9 cellular contexts compared by ENCODE assay signal in the genomic region with DNA sequence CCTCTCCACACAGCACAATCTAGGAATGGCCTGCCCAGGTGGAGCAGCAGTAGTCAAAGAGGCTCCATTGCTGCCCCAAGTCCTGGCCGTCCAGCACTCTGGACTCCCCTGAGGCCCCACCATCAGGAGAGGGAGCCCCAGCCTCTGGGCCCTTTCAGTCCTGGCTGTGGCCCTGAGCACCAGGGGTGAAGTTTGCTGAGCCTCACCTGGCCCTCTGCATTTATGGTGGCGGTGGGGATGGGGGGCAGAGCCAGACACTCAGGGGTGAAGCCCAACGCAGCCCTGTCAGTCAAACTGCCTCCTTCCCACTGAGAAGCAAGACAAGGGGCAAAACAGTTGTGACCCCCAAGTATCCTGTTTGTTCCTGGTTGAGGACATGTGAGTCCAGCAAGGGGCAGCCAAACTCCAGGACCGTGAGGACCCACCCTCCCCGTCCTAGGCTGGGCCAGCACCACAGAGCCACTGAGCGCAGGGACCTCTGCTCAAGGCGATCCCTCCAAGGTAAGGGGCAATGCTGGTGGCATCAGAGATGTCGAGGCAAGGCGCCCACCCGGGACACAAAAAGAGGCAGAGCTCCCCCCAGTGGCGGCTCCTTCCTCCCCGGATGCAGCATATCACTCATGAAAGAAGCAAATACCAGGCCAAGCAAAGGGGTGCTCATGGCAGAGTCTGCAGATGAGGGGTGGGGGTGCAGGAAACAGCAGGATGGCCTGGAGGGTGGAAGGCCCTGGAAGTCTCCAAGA. TPM values are rescaled to one million over a fixed set of nuclear protein-coding genes. Genes with fewer than 3 reads are reported as not detected.
A peak's percentile ranks its signal among the peaks of the same experiment; 100 is the strongest.
DNase-seq lines count a peak whose midpoint lies in the region; ATAC-seq and TF ChIP-seq lines count a peak whose summit lies in the region.
"Had no signal": no experiment of that assay in that cellular context is flagged by ENCODE, and none has a peak within 500 bp of the region (broad histone marks: within the 10 kb centered on the region; RNA-seq: fewer than 3 reads in every experiment).

No MANE protein-coding gene starts in this region.

- no peak for TF ChIP-seq CTCF in Calu3 (IDR thresholded peaks at IDR 0.05; ENCODE audit: unreplicated experiment)
- TF ChIP-seq CTCF in VCaP (conservative IDR thresholded peaks at IDR 0.05), result peak; percentile 59
- TF ChIP-seq CTCF in breast epithelium (IDR thresholded peaks at IDR 0.05), result peak in 2 of 3 donors; percentile 31 to 34
- peak; percentile 61 for TF ChIP-seq CTCF in liver (IDR thresholded peaks at IDR 0.05; ENCODE audit: low read depth, low read length, missing input control)

- peaks cover 0 to 3% of the 10 kb centered on the region in 2 donors for H3K27me3 ChIP-seq in breast epithelium
- no peaks in the 10 kb centered on the region for H3K27me3 ChIP-seq in liver (ENCODE audit: control insufficient read depth in 4 of 4, insufficient read depth in 4 of 4, low read length in 3 of 4)

- H3K36me3 ChIP-seq in breast epithelium (no peaks in the 10 kb centered on the region), liver (ENCODE audit: control insufficient read depth in 4 of 4, insufficient read depth in 3 of 4, low read depth in 1 of 4, low read length in 3 of 4) (no peaks in the 10 kb centered on the region)

- H3K36me3 Mint-ChIP-seq in Calu3 (ENCODE audit: insufficient read depth, unreplicated experiment), result no peaks in the 10 kb centered on the region

- no peaks in the 10 kb centered on the region for H3K9me3 Mint-ChIP-seq in Calu3 (ENCODE audit: low read depth, unreplicated experiment)

- DNase-seq in Calu3 (peak; percentile 32), HuH-7 (ENCODE audit: low spot score) (peak; percentile 90), breast epithelium (ENCODE audit: low spot score in 2 of 2) (no peak), NCI-H1436 (lab: John Stamatoyannopoulos, UW) (no peak)
- peak; percentile 33 to 37 for DNase-seq in stimulated activated CD8-positive, alpha-beta memory T cell treated with anti-CD3 and anti-CD28 coated beads, Interleukin-4, amount 100 ng/mL, for 1 hour (ENCODE audit: low read depth in 2 of 2, low spot score in 1 of 2)

- no TSS peak for BruUV-seq in Calu3 (replicated peaks; lab: Mats Ljungman, UMichigan)

- H3K4me1 ChIP-seq in breast epithelium, result peaks cover 0 to under 1% of the 10 kb centered on the region in 2 donors
- H3K4me1 ChIP-seq in liver (ENCODE audit: control insufficient read depth in 4 of 4, insufficient read depth in 4 of 4, low read length in 3 of 4), result peaks cover 2 to 16% (median 11%) of the 10 kb centered on the region in 4 donors

- no peaks in the 10 kb centered on the region for H3K4me1 Mint-ChIP-seq in Calu3 (ENCODE audit: low read depth, unreplicated experiment)

- H3K4me3 ChIP-seq in breast epithelium (no peak overlapping the region), liver (ENCODE audit: low read depth in 1 of 3, low read length in 3 of 3) (no peak overlapping the region)
- H3K4me3 ChIP-seq: SK-N-MC had no signal

- H3K27ac Mint-ChIP-seq in Calu3 (ENCODE audit: unreplicated experiment), result no peak overlapping the region

- ATAC-seq in HG03457 (IDR thresholded peaks at IDR 0.05; ENCODE audit: unreplicated experiment), result no peak

- H3K4me3 Mint-ChIP-seq in Calu3 (ENCODE audit: low read depth, unreplicated experiment), result no peak overlapping the region

- TF ChIP-seq RAD21 in liver (IDR thresholded peaks at IDR 0.05), result peak; percentile 80 to 82

- H3K9me3 ChIP-seq in breast epithelium (no peaks in the 10 kb centered on the region), liver (ENCODE audit: control insufficient read depth in 4 of 4, low read length in 3 of 4) (no peaks in the 10 kb centered on the region)

- no peaks in the 10 kb centered on the region for H3K27me3 Mint-ChIP-seq in Calu3 (ENCODE audit: unreplicated experiment)

- 55% methylated on average over 12 of the region's 12 CpGs for WGBS in liver

- intact Hi-C loops in Calu3 (cut with micrococcal nuclease; ENCODE audit: unreplicated experiment), result no loop called here
- intact Hi-C loops in breast epithelium (cut with DNase I; ENCODE audit: low total_unique reads), result no loop called here

- CTCF ChIA-PET in Calu3 (lab: Charles Lee), result interaction anchor here (0.9 kb wide), 1 partner anchor 223 kb away, joined by 3 read pairs; no protein-coding TSS in a partner anchor

- H3K27ac ChIP-seq in VCaP (no peak overlapping the region), breast epithelium (no peak overlapping the region), liver (ENCODE audit: low read depth in 1 of 2, low read length in 2 of 2) (no peak overlapping the region)
- H3K27ac ChIP-seq: SK-N-MC had no signal

- no peak overlapping the region for H3K9ac ChIP-seq in liver (ENCODE audit: low read depth in 1 of 2, low read length in 2 of 2)

- TF ChIP-seq POLR2A in breast epithelium (IDR thresholded peaks at IDR 0.05), result no peak

TF ChIP-seq in liver, 16 proteins besides CTCF, POLR2A, EP300 and RAD21:
- no peak for TF ChIP-seq FOXA2 (IDR thresholded peaks at IDR 0.05)
- TF ChIP-seq EGR1 (IDR thresholded peaks at IDR 0.05; ENCODE audit: low read depth in 2 of 2), result no peak
- no peak for TF ChIP-seq YY1 (IDR thresholded peaks at IDR 0.05)
- TF ChIP-seq, protein P1, sequence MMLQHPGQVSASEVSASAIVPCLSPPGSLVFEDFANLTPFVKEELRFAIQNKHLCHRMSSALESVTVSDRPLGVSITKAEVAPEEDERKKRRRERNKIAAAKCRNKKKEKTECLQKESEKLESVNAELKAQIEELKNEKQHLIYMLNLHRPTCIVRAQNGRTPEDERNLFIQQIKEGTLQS (IDR thresholded peaks at IDR 0.05), result no peak
- no peak for TF ChIP-seq JUND (IDR thresholded peaks at IDR 0.05)
- TF ChIP-seq RXRA (IDR thresholded peaks at IDR 0.05), result no peak
- TF ChIP-seq HNF4A (conservative IDR thresholded peaks at IDR 0.05), result no peak

RNA-seq across cellular contexts. Expression of a gene that starts 4.8 kb away (rescaled TPM):
- 13.7 and 17.0 TPM in 2 replicates for total RNA-seq in Calu3 (2022)
- under 1 TPM; 0.16 to 0.88 (median 0.66) TPM for total RNA-seq in breast epithelium
- 10 to 100 TPM in 1 of 2 donors, 1 to 10 TPM in 1; 2.1 to 51.2 TPM for total RNA-seq in liver
- 10 to 100 TPM in 1 of 2 donors, 1 to 10 TPM in 1; 5.1 to 12.1 TPM for polyA plus RNA-seq in liver

Comparison
In these comparisons a context has a peak if more than half of its experiments do, and no peak if none do; other contexts are left out.
1. DNase-seq: peak in Calu3 (single experiment), HuH-7 (single experiment) and stimulated activated CD8-positive, alpha-beta memory T cell treated with anti-CD3 and anti-CD28 coated beads, Interleukin-4, amount 100 ng/mL, for 1 hour (2 of 2); none in breast epithelium (0 of 2) and NCI-H1436 (single experiment).